15 cellular contexts compared by ENCODE assay signal in the genomic region with DNA sequence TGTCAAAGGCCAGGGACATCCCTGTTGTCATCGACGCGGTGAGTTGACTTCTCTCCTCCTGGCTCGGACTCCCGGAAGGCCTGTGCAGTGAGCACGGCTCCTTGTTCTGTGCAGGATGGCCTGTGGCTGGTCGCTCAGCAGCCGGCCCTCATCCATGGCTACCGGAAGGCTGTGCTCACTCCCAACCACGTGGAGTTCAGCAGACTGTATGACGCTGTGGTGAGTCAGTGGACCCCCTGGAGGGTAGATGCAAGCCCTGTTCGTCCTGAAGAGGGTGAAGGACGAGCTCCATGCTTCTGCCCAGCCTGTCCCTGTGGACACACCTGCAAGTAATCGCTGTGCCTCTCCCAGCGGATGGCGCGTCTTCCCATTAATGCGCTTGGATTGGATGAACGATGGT. TPM values are rescaled to one million over a fixed set of nuclear protein-coding genes. Genes with fewer than 3 reads are reported as not detected.
DNase-seq lines count a peak whose midpoint lies in the region; ATAC-seq and TF ChIP-seq lines count a peak whose summit lies in the region.
"Had no signal": no experiment of that assay in that cellular context is flagged by ENCODE, and none has a peak within 500 bp of the region (broad histone marks: within the 10 kb centered on the region; RNA-seq: fewer than 3 reads in every experiment).

No MANE protein-coding gene starts in this region.

- no peak for TF ChIP-seq POLR2A in Peyer's patch (IDR thresholded peaks at IDR 0.05)

- intact Hi-C loops in PC-3 (cut with micrococcal nuclease): no loop called here

- H4K20me1 ChIP-seq in PC-3 (ENCODE audit: low read length) (no peaks in the 10 kb centered on the region), osteoblast (ENCODE audit: insufficient read depth, low read length) (peaks cover 33% of the 10 kb centered on the region)

- POLR2A ChIA-PET in PC-3 (lab: Charles Lee; ENCODE audit: unreplicated experiment): no interaction called here

- DNase-seq in ELR (ENCODE audit: low read depth) (peak; percentile 95), PC-3 (peak; percentile 25), cardiac fibroblast (ENCODE audit: low read depth in 2 of 2) (peak; percentile 53 to 85), osteoblast (ENCODE audit: insufficient read length, low spot score, missing footprints) (peak; percentile 97), Peyer's patch (no peak), SIG-M5 (lab: John Stamatoyannopoulos, UW) (no peak)
- no peak for DNase-seq in effector memory CD8-positive, alpha-beta T cell
- DNase-seq: anterior cingulate cortex; GF-D8; NK-92 treated with Interleukin-12 subunit alpha and Interleukin-12 subunit beta, amount 100 ng/mL, for 24 hours; sigmoid colon had no signal

- H3K79me2 ChIP-seq in PC-3 (ENCODE audit: low read length) (peaks cover 32% of the 10 kb centered on the region), osteoblast (ENCODE audit: insufficient read depth, low read length) (peaks cover 52% of the 10 kb centered on the region)

- peaks cover 19% of the 10 kb centered on the region for H3K36me3 ChIP-seq in PC-3 (ENCODE audit: low read depth, low read length)
- peaks cover 52% of the 10 kb centered on the region for H3K36me3 ChIP-seq in osteoblast (ENCODE audit: insufficient read depth, low read length)
- peaks cover 0 to 73% (median 3%) of the 10 kb centered on the region in 3 donors for H3K36me3 ChIP-seq in Peyer's patch

- BruUV-seq in PC-3 (replicated peaks; lab: Mats Ljungman, UMichigan): no TSS peak

- no peaks in the 10 kb centered on the region for H3F3A ChIP-seq in PC-3 (ENCODE audit: low read length, unreplicated experiment)

- ATAC-seq in PC-3: peak; percentile 70
- ATAC-seq in effector memory CD8-positive, alpha-beta T cell (replicated peaks): no peak
- no peak for ATAC-seq in GM21423 (IDR thresholded peaks at IDR 0.05; ENCODE audit: unreplicated experiment)

- H3K4me1 Mint-ChIP-seq in effector memory CD8-positive, alpha-beta T cell (ENCODE audit: low read depth in 2 of 2): peaks cover 12 to 20% of the 10 kb centered on the region in 2 donors

- H2AFZ ChIP-seq in PC-3 (ENCODE audit: low read length) (no peak overlapping the region), osteoblast (ENCODE audit: low read length) (no peak overlapping the region)
- H2AFZ ChIP-seq: hepatocyte had no signal

- H3K9me2 ChIP-seq in PC-3 (replicated peaks; ENCODE audit: low read length): no peaks in the 10 kb centered on the region

- H3K36me3 Mint-ChIP-seq in effector memory CD8-positive, alpha-beta T cell (ENCODE audit: insufficient read depth): peaks cover 37% of the 10 kb centered on the region

- no peak overlapping the region for H3K27ac Mint-ChIP-seq in effector memory CD8-positive, alpha-beta T cell
- H3K27ac Mint-ChIP-seq: nephron; stimulated activated naive CD8-positive, alpha-beta T cell treated with anti-CD3 and anti-CD28 coated beads, Interleukin-15, Interleukin-2, amounts not matched to agents 100 ng/mL and 50 ng/mL, for 24 hours had no signal

- no peak overlapping the region for H3K27ac ChIP-seq in PC-3 (ENCODE audit: low read length)
- H3K27ac ChIP-seq in osteoblast (ENCODE audit: low read depth, low read length): peak overlapping the region; percentile 60
- no peak overlapping the region for H3K27ac ChIP-seq in Peyer's patch
- H3K27ac ChIP-seq: hepatocyte had no signal

- no peaks in the 10 kb centered on the region for H3K27me3 Mint-ChIP-seq in effector memory CD8-positive, alpha-beta T cell
- H3K27me3 Mint-ChIP-seq: stimulated activated naive CD8-positive, alpha-beta T cell treated with anti-CD3 and anti-CD28 coated beads, Interleukin-15, Interleukin-2, amounts not matched to agents 100 ng/mL and 50 ng/mL, for 24 hours had no signal

- no peak overlapping the region for H3K4me3 Mint-ChIP-seq in effector memory CD8-positive, alpha-beta T cell
- H3K4me3 Mint-ChIP-seq: nephron; stimulated activated naive CD8-positive, alpha-beta T cell treated with anti-CD3 and anti-CD28 coated beads, Interleukin-15, Interleukin-2, amounts not matched to agents 100 ng/mL and 50 ng/mL, for 24 hours had no signal

- no peaks in the 10 kb centered on the region for H3K9me3 ChIP-seq in PC-3 (ENCODE audit: low read length)
- no peaks in the 10 kb centered on the region for H3K9me3 ChIP-seq in osteoblast (ENCODE audit: low read depth, low read length)
- no peaks in the 10 kb centered on the region for H3K9me3 ChIP-seq in Peyer's patch
- H3K9me3 ChIP-seq: sigmoid colon had no signal

- H3K9ac ChIP-seq in PC-3 (ENCODE audit: low read length): no peak overlapping the region

- no peaks in the 10 kb centered on the region for H3K9me3 Mint-ChIP-seq in effector memory CD8-positive, alpha-beta T cell
- H3K9me3 Mint-ChIP-seq: nephron; stimulated activated naive CD8-positive, alpha-beta T cell treated with anti-CD3 and anti-CD28 coated beads, Interleukin-15, Interleukin-2, amounts not matched to agents 100 ng/mL and 50 ng/mL, for 24 hours had no signal

- CTCF ChIA-PET in PC-3 (lab: Charles Lee): no interaction called here

- H3K4me2 ChIP-seq in PC-3 (ENCODE audit: low read length) (no peak overlapping the region), osteoblast (ENCODE audit: insufficient read depth, low read length) (no peak overlapping the region)
- H3K4me2 ChIP-seq: hepatocyte had no signal

- H3K4me3 ChIP-seq in PC-3 (ENCODE audit: low read length): no peak overlapping the region
- no peak overlapping the region for H3K4me3 ChIP-seq in cardiac fibroblast (replicated peaks in 1 of 2; ENCODE audit: low read depth in 2 of 2, low read length in 2 of 2)
- no peak overlapping the region for H3K4me3 ChIP-seq in osteoblast (ENCODE audit: insufficient read depth, low read length)
- H3K4me3 ChIP-seq in Peyer's patch: no peak overlapping the region
- H3K4me3 ChIP-seq: hepatocyte, sigmoid colon had no signal

- TF ChIP-seq CTCF in PC-3 (conservative IDR thresholded peaks at IDR 0.05; ENCODE audit: low read depth, low read length) (no peak), cardiac fibroblast (IDR thresholded peaks at IDR 0.05; ENCODE audit: low read depth, low read length) (no peak), osteoblast (IDR thresholded peaks at IDR 0.05; ENCODE audit: extremely low read depth, low read depth, low read length) (no peak), Peyer's patch (IDR thresholded peaks at IDR 0.05) (no peak)

- H3K27me3 ChIP-seq in PC-3 (ENCODE audit: low read length) (no peaks in the 10 kb centered on the region), osteoblast (ENCODE audit: insufficient read depth, low read length) (no peaks in the 10 kb centered on the region), Peyer's patch (no peaks in the 10 kb centered on the region)
- H3K27me3 ChIP-seq: hepatocyte, sigmoid colon had no signal

- no peaks in the 10 kb centered on the region for H3K4me1 ChIP-seq in PC-3 (ENCODE audit: insufficient read depth, low read length)
- H3K4me1 ChIP-seq in osteoblast (ENCODE audit: insufficient read depth, low read length): peaks cover 10% of the 10 kb centered on the region
- no peaks in the 10 kb centered on the region for H3K4me1 ChIP-seq in Peyer's patch

RNA-seq across cellular contexts. Expression of gene NAXD, which starts 19.2 kb away (rescaled TPM):
- total RNA-seq in PC-3 (2014; rRNA removed) (18.7 and 19.0 TPM in 2 replicates), osteoblast (13.8 and 15.9 TPM in 2 replicates), Peyer's patch (10 to 100 TPM; 27.1 to 43.2 (median 35.8) TPM)

Comparison
In these comparisons a context has a peak if more than half of its experiments do, and no peak if none do; other contexts are left out.
1. DNase-seq: peak in ELR (single experiment), PC-3 (single experiment), cardiac fibroblast (2 of 2) and osteoblast (single experiment); none in Peyer's patch (0 of 3), effector memory CD8-positive, alpha-beta T cell (0 of 3) and SIG-M5 (single experiment).